In genomic region chr18:62037012-62037742, GRCh38 we compare ENCODE assay signal across 19 cellular contexts.
A peak's percentile ranks its signal among the peaks of the same experiment; 100 is the strongest.
DNase-seq lines count a peak whose midpoint lies in the region; ATAC-seq and TF ChIP-seq lines count a peak whose summit lies in the region.
"Had no signal": no experiment of that assay in that cellular context is flagged by ENCODE, and none has a peak within 500 bp of the region (broad histone marks: within the 10 kb centered on the region; RNA-seq: fewer than 3 reads in every experiment).

No MANE protein-coding gene starts in this region.

- peak overlapping the region; percentile 71 to 77 for H3K27ac ChIP-seq in coronary artery
- H3K27ac ChIP-seq in aorta (ENCODE audit: low read depth in 1 of 2, low read length in 2 of 2), result no peak overlapping the region
- H3K27ac ChIP-seq in body of pancreas, result no peak overlapping the region

- H3K27me3 Mint-ChIP-seq in mesothelial cell of epicardium (ENCODE audit: low read depth) (no peaks in the 10 kb centered on the region), Caco-2 (ENCODE audit: insufficient read depth, unreplicated experiment) (no peaks in the 10 kb centered on the region)
- H3K27me3 Mint-ChIP-seq: CD4-positive, alpha-beta T cell had no signal

- 70 to 72% methylated on average over 11 of the region's 11 CpGs for WGBS in aorta, 2 donors
- WGBS in body of pancreas, 2 donors, result 71 to 74% methylated on average over 10 to 11 of the region's 11 CpGs

- BruUV-seq in Caco-2 (replicated peaks; lab: Mats Ljungman, UMichigan), result no TSS peak

- peak overlapping the region; percentile 42 for H3K4me3 ChIP-seq in coronary artery
- H3K4me3 ChIP-seq in aorta (ENCODE audit: low read length in 2 of 2), result no peak overlapping the region
- no peak overlapping the region for H3K4me3 ChIP-seq in body of pancreas
- H3K4me3 ChIP-seq in Caco-2 (ENCODE audit: low read depth, low read length), result no peak overlapping the region

- TF ChIP-seq POLR2A in body of pancreas (IDR thresholded peaks at IDR 0.05), result no peak

- H3K9me3 ChIP-seq in aorta (ENCODE audit: control insufficient read depth, low read length) (no peaks in the 10 kb centered on the region), body of pancreas (no peaks in the 10 kb centered on the region), Caco-2 (no peaks in the 10 kb centered on the region)

- DNase-seq in coronary artery (ENCODE audit: low spot score) (no peak), left ventricle myocardium superior (peak; percentile 34), mesothelial cell of epicardium (ENCODE audit: low spot score in 2 of 2, unreplicated experiment in 2 of 2) (no peak), aorta (no peak), body of pancreas (no peak), Caco-2 (no peak), occipital lobe (lab: John Stamatoyannopoulos, UW) (no peak)
- DNase-seq: CD4-positive, alpha-beta T cell; DMS79 treated with DMSO at 0.1 percent for 48 hours; GDM1; H7; NCI-H1417; NCI-H1930; NCI-H2171; NCI-H446 treated with DMSO at 0.1 percent for 48 hours; NCI-H774; SHP77 treated with DMSO at 0.1 percent for 48 hours had no signal

- peak overlapping the region; percentile 60 for H3K27ac Mint-ChIP-seq in mesothelial cell of epicardium
- H3K27ac Mint-ChIP-seq in Caco-2 (ENCODE audit: unreplicated experiment), result no peak overlapping the region
- H3K27ac Mint-ChIP-seq: B cell; CD4-positive, alpha-beta T cell had no signal

- H3K36me3 ChIP-seq in aorta (ENCODE audit: control insufficient read depth in 1 of 2, insufficient read depth in 2 of 2, low read length in 1 of 2) (no peaks in the 10 kb centered on the region), body of pancreas (replicated peaks in 1 of 2; ENCODE audit: insufficient read depth in 1 of 2, low read depth in 2 of 2) (no peaks in the 10 kb centered on the region), Caco-2 (ENCODE audit: control insufficient read depth, insufficient read depth, low read length) (no peaks in the 10 kb centered on the region)

- intact Hi-C loops in left ventricle myocardium superior (cut with micrococcal nuclease), result no loop called here
- intact Hi-C loops in aorta (cut with DNase I), result loop anchor here in 1 of 2 donors (10.0 kb wide), 1 partner anchor 78 kb away; no protein-coding TSS in a partner anchor
- intact Hi-C loops in body of pancreas (cut with DNase I), result no loop called here
- intact Hi-C loops in Caco-2 (cut with micrococcal nuclease; ENCODE audit: unreplicated experiment), result no loop called here

- POLR2A ChIA-PET in Caco-2 (lab: Charles Lee), result no interaction called here

- H3K4me1 ChIP-seq in aorta (ENCODE audit: control insufficient read depth in 1 of 2, insufficient read depth in 2 of 2, low read length in 2 of 2) (no peaks in the 10 kb centered on the region), body of pancreas (no peaks in the 10 kb centered on the region), Caco-2 (no peaks in the 10 kb centered on the region)

- peaks cover 12% of the 10 kb centered on the region for H3K4me1 Mint-ChIP-seq in mesothelial cell of epicardium
- no peaks in the 10 kb centered on the region for H3K4me1 Mint-ChIP-seq in Caco-2 (ENCODE audit: low read depth, unreplicated experiment)
- H3K4me1 Mint-ChIP-seq: B cell had no signal

- CTCF ChIA-PET in Caco-2 (lab: Charles Lee), result no interaction called here

- peaks cover 4% of the 10 kb centered on the region for H3K36me3 Mint-ChIP-seq in mesothelial cell of epicardium
- no peaks in the 10 kb centered on the region for H3K36me3 Mint-ChIP-seq in Caco-2 (ENCODE audit: insufficient read depth, unreplicated experiment)

- H3K4me3 Mint-ChIP-seq in mesothelial cell of epicardium (no peak overlapping the region), Caco-2 (ENCODE audit: unreplicated experiment) (no peak overlapping the region)
- H3K4me3 Mint-ChIP-seq: B cell; CD4-positive, alpha-beta T cell had no signal

- ATAC-seq in left ventricle myocardium superior (peak; percentile 83), aorta (ENCODE audit: low FRiP score) (peak; percentile 84), body of pancreas (no peak)
- ATAC-seq: Panc1 had no signal

- no peak for TF ChIP-seq CTCF in coronary artery (IDR thresholded peaks at IDR 0.05)
- no peak for TF ChIP-seq CTCF in mesothelial cell of epicardium (IDR thresholded peaks at IDR 0.05; ENCODE audit: unreplicated experiment)
- TF ChIP-seq CTCF in body of pancreas (IDR thresholded peaks at IDR 0.05), result no peak
- no peak for TF ChIP-seq CTCF in Caco-2 (IDR thresholded peaks at IDR 0.05; ENCODE audit: insufficient read depth in 1 of 2, low read depth in 1 of 2, low read length in 1 of 2, severe bottlenecking in 1 of 2, unreplicated experiment in 1 of 2)

- no peaks in the 10 kb centered on the region for H3K27me3 ChIP-seq in aorta (ENCODE audit: control insufficient read depth in 1 of 2, insufficient read depth in 2 of 2, low read length in 1 of 2)
- no peaks in the 10 kb centered on the region for H3K27me3 ChIP-seq in body of pancreas
- H3K27me3 ChIP-seq in Caco-2 (replicated peaks; ENCODE audit: control insufficient read depth, insufficient read depth, low read length), result no peaks in the 10 kb centered on the region

- H3K9me3 Mint-ChIP-seq in mesothelial cell of epicardium (no peaks in the 10 kb centered on the region), Caco-2 (ENCODE audit: unreplicated experiment) (no peaks in the 10 kb centered on the region)
- H3K9me3 Mint-ChIP-seq: CD4-positive, alpha-beta T cell had no signal

Comparison
In these comparisons a context has a peak if more than half of its experiments do, and no peak if none do; other contexts are left out.
1. H3K27ac ChIP-seq: peak in coronary artery (2 of 2); none in aorta (0 of 2) and body of pancreas (0 of 4).